16 cellular contexts compared by ENCODE assay signal in genomic region chr21:41717573-41718330, GRCh38. TPM values are rescaled to one million over a fixed set of nuclear protein-coding genes. Genes with fewer than 3 reads are reported as not detected.
DNase-seq lines count a peak whose midpoint lies in the region; ATAC-seq and TF ChIP-seq lines count a peak whose summit lies in the region.
"Had no signal": no experiment of that assay in that cellular context is flagged by ENCODE, and none has a peak within 500 bp of the region (broad histone marks: within the 10 kb centered on the region; RNA-seq: fewer than 3 reads in every experiment).

No MANE protein-coding gene starts in this region.

- H3K9ac ChIP-seq in mammary epithelial cell (ENCODE audit: insufficient read depth, low read length), result no peak overlapping the region
- H3K9ac ChIP-seq: GM23248 had no signal

- H4K20me1 ChIP-seq in mammary epithelial cell (ENCODE audit: insufficient read depth, low read length), result no peaks in the 10 kb centered on the region

- BruUV-seq in MCF 10A (replicated peaks; lab: Mats Ljungman, UMichigan), result no TSS peak
- BruUV-seq in mammary epithelial cell (replicated peaks; lab: Mats Ljungman, UMichigan), result no TSS peak

- no peaks in the 10 kb centered on the region for H3K27me3 Mint-ChIP-seq in MCF 10A (ENCODE audit: insufficient read depth, unreplicated experiment)

- H3K4me3 Mint-ChIP-seq in MCF 10A (ENCODE audit: unreplicated experiment), result no peak overlapping the region
- H3K4me3 Mint-ChIP-seq: CD4-positive, alpha-beta memory T cell; IgD-negative memory B cell had no signal

- H3K4me1 ChIP-seq in mammary epithelial cell (ENCODE audit: insufficient read depth, low read length) (peaks cover 18% of the 10 kb centered on the region), HEK293 (ENCODE audit: control insufficient read depth, insufficient read depth, low read length) (no peaks in the 10 kb centered on the region), upper lobe of right lung (no peaks in the 10 kb centered on the region), mucosa of descending colon (ENCODE audit: low read depth) (peaks cover 18% of the 10 kb centered on the region)

- POLR2A ChIA-PET in MCF 10A (lab: Yijun Ruan, JAX), result interaction anchor here (0.7 to 1.4 kb wide), 2 partner anchors 102 to 331 kb away, joined by 3 to 4 read pairs; no protein-coding TSS in a partner anchor
- POLR2A ChIA-PET in HEK293 (lab: Yijun Ruan, JAX), result no interaction called here
- POLR2A ChIA-PET in RWPE1 (lab: Yijun Ruan, JAX; ENCODE audit: low non-redundant PET), result no interaction called here

- H3K4me1 Mint-ChIP-seq in MCF 10A (ENCODE audit: insufficient read depth, unreplicated experiment), result peaks cover 17% of the 10 kb centered on the region
- H3K4me1 Mint-ChIP-seq: CD4-positive, alpha-beta memory T cell; IgD-negative memory B cell had no signal

- H3K9me3 ChIP-seq in mammary epithelial cell (replicated peaks; ENCODE audit: insufficient read depth, low read length), result no peaks in the 10 kb centered on the region
- no peaks in the 10 kb centered on the region for H3K9me3 ChIP-seq in HEK293 (ENCODE audit: control insufficient read depth, insufficient read depth, low read depth, low read length)
- no peaks in the 10 kb centered on the region for H3K9me3 ChIP-seq in upper lobe of right lung
- no peaks in the 10 kb centered on the region for H3K9me3 ChIP-seq in mucosa of descending colon

- H3K4me3 ChIP-seq in mammary epithelial cell (replicated peaks in 1 of 3; ENCODE audit: insufficient read depth in 1 of 3, low read depth in 2 of 3, low read length in 3 of 3) (no peak overlapping the region), HEK293 (ENCODE audit: low read depth, low read length) (no peak overlapping the region), upper lobe of right lung (no peak overlapping the region), mucosa of descending colon (no peak overlapping the region)
- H3K4me3 ChIP-seq: GM23248 had no signal

- intact Hi-C loops in MCF 10A (cut with micrococcal nuclease) (no loop called here), mammary epithelial cell (cut with micrococcal nuclease) (no loop called here), upper lobe of right lung (cut with DNase I) (no loop called here), mucosa of descending colon (cut with DNase I, micrococcal nuclease) (no loop called here)

- dilution Hi-C loops in mammary epithelial cell (cut with HindIII; ENCODE audit: low sequenced_read_pairs), result no loop called here

- no peaks in the 10 kb centered on the region for H3K9me3 Mint-ChIP-seq in MCF 10A (ENCODE audit: unreplicated experiment)
- H3K9me3 Mint-ChIP-seq: CD4-positive, alpha-beta memory T cell had no signal

- in situ Hi-C loops in mammary epithelial cell (cut with MboI; ENCODE audit: low sequenced_read_pairs in 2 of 2), result no loop called here

- H3K36me3 ChIP-seq in mammary epithelial cell (ENCODE audit: insufficient read depth, low read length) (no peaks in the 10 kb centered on the region), HEK293 (ENCODE audit: control insufficient read depth in 2 of 2, insufficient read depth in 1 of 2, low read length in 2 of 2) (no peaks in the 10 kb centered on the region), upper lobe of right lung (no peaks in the 10 kb centered on the region), mucosa of descending colon (ENCODE audit: low read depth) (no peaks in the 10 kb centered on the region)

- no peak for DNase-seq in MCF 10A (ENCODE audit: unreplicated experiment)
- DNase-seq in mammary epithelial cell, result no peak
- DNase-seq in RWPE1 (ENCODE audit: low spot score), result no peak
- peak; percentile 68 for DNase-seq in upper lobe of right lung
- DNase-seq in GM20000 (ENCODE audit: low spot score), result no peak
- DNase-seq in mucosa of descending colon, result no peak
- no peak for DNase-seq in NAMALWA (ENCODE audit: low spot score)
- DNase-seq: AML-193; C1 segment of cervical spinal cord; CD4-positive, alpha-beta memory T cell; DMS153; GM23248 had no signal

- TF ChIP-seq CTCF in MCF 10A (IDR thresholded peaks at IDR 0.05; ENCODE audit: unreplicated experiment) (no peak), mammary epithelial cell (conservative IDR thresholded peaks at IDR 0.05 in 1 of 2, IDR thresholded peaks at IDR 0.05 in 1 of 2; ENCODE audit: extremely low read depth in 1 of 2, insufficient read depth in 1 of 2, low read depth in 1 of 2, low read length in 2 of 2) (no peak), HEK293 (tag by site-specific recombination; IDR thresholded peaks at IDR 0.05) (no peak), RWPE1 (conservative IDR thresholded peaks at IDR 0.05; ENCODE audit: low read depth) (no peak), upper lobe of right lung (IDR thresholded peaks at IDR 0.05) (no peak), GM20000 (IDR thresholded peaks at IDR 0.05; ENCODE audit: extremely low read depth, missing control alignments) (no peak), mucosa of descending colon (IDR thresholded peaks at IDR 0.05) (no peak)

- 85% methylated on average over 14 of the region's 15 CpGs for WGBS in mammary epithelial cell (ENCODE audit: low coverage, missing lambda C conversion rate)

- CTCF ChIA-PET in MCF 10A (lab: Yijun Ruan, JAX), result interaction anchor here (0.7 to 1.1 kb wide), 3 partner anchors 35 to 536 kb away, joined by 3 to 4 read pairs (median 3); no protein-coding TSS in a partner anchor
- CTCF ChIA-PET in mammary epithelial cell (lab: Charles Lee; ENCODE audit: low non-redundant PET), result no interaction called here
- CTCF ChIA-PET in HEK293 (lab: Yijun Ruan, JAX), result interaction anchor here (0.7 to 0.8 kb wide), 2 partner anchors 17 to 428 kb away, joined by 3 read pairs; no protein-coding TSS in a partner anchor
- CTCF ChIA-PET in RWPE1 (lab: Yijun Ruan, JAX), result interaction anchor here (0.6 to 1.4 kb wide), 2 partner anchors 39 to 51 kb away, joined by 3 to 5 read pairs; no protein-coding TSS in a partner anchor

- peak overlapping the region; percentile 87 for H3K27ac Mint-ChIP-seq in MCF 10A (ENCODE audit: low read depth, unreplicated experiment)
- H3K27ac Mint-ChIP-seq: CD4-positive, alpha-beta memory T cell; IgD-negative memory B cell had no signal

- ATAC-seq in upper lobe of right lung (peak; percentile 63), mucosa of descending colon (no peak)
- ATAC-seq: HCT116 had no signal

- H2AFZ ChIP-seq in mammary epithelial cell (ENCODE audit: low read depth, low read length), result no peak overlapping the region
- H2AFZ ChIP-seq: GM23248 had no signal

- H3K27ac ChIP-seq in mammary epithelial cell (ENCODE audit: insufficient read depth, low read depth, low read length), result no peak overlapping the region
- no peak overlapping the region for H3K27ac ChIP-seq in HEK293 (ENCODE audit: extremely low read depth, low read depth, low read length)
- peak overlapping the region; percentile 93 for H3K27ac ChIP-seq in RWPE1
- H3K27ac ChIP-seq in upper lobe of right lung, result no peak overlapping the region
- H3K27ac ChIP-seq: 22Rv1, GM23248 had no signal

- no peaks in the 10 kb centered on the region for H3K36me3 Mint-ChIP-seq in MCF 10A (ENCODE audit: insufficient read depth, unreplicated experiment)
- H3K36me3 Mint-ChIP-seq: CD4-positive, alpha-beta memory T cell; IgD-negative memory B cell had no signal

- no peak overlapping the region for H3K4me2 ChIP-seq in mammary epithelial cell (ENCODE audit: insufficient read depth, low read depth, low read length)

- H3K79me2 ChIP-seq in mammary epithelial cell (ENCODE audit: insufficient read depth, low read length), result no peaks in the 10 kb centered on the region

- H3K27me3 ChIP-seq in mammary epithelial cell (ENCODE audit: insufficient read depth, low read length) (no peaks in the 10 kb centered on the region), upper lobe of right lung (peaks cover 27% of the 10 kb centered on the region)

TF ChIP-seq in HEK293, 187 proteins besides CTCF, POLR2A, EP300 and RAD21:
- TF ChIP-seq EGR2 (tag by site-specific recombination; IDR thresholded peaks at IDR 0.05; ENCODE audit: low read depth) (peak; percentile 27; the same call in 1 of the 2 replicates), ZNF664 (tag by site-specific recombination; IDR thresholded peaks at IDR 0.05) (no peak)
TF ChIP-seq in HEK293: peak in this region for 1.

RNA-seq across cellular contexts. Expression of gene RIPK4, which starts 49.1 kb away (rescaled TPM):
- total RNA-seq in MCF 10A (2022) (14.0 and 22.3 TPM in 2 replicates), mammary epithelial cell (10 to 100 TPM; 50.1 to 83.9 TPM), upper lobe of right lung (10.9 TPM), mucosa of descending colon (10 to 100 TPM in 2 of 3 donors, 1 to 10 TPM in 1; 5.1 to 14.8 (median 10.2) TPM)
- 21.0 TPM for polyA plus RNA-seq in mammary epithelial cell
- polyA minus RNA-seq in mammary epithelial cell, result 36.0 TPM
- polyA plus RNA-seq: IgD-negative memory B cell had no signal
